ENCODE assay signal across 25 cellular contexts in the genomic region with DNA sequence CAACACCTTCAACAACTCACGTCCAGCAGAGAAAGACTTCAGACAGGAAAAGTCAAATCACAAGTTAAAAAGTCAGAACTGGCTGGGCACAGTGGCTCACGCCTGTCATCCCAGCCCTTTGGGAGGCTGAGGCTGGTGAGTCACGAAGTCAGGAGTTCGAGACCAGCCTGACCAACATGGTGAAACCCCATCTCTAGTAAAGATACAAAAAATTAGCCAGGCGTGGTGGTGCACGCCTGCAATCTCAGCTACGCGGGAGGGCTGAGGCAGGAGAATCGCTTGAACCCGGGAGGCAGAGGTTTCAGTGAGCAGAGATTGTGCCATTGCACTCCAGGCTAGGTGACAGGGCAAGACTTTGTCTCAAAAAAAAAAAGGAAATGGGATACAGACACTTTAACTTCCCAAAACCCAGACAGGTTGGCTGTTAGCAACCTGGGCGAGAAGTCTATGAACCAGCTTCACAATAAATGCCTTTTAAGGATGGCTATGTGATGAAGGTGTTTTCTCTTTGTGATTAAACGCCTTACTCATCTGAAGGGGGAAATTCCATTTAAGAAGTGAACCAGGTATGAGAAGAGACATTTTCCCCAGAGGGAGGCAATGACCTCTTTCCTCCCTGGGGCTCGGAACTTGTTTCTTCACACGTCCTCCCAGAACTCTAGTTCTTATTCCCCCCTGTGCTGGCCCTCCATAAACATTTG.
A peak's percentile ranks its signal among the peaks of the same experiment; 100 is the strongest.
DNase-seq lines count a peak whose midpoint lies in the region; ATAC-seq, FAIRE-seq and TF ChIP-seq lines count a peak whose summit lies in the region.
"Had no signal": no experiment of that assay in that cellular context is flagged by ENCODE, and none has a peak within 500 bp of the region (broad histone marks: within the 10 kb centered on the region; RNA-seq: fewer than 3 reads in every experiment).

No MANE protein-coding gene starts in this region.

- H3K4me3 ChIP-seq in HepG2 (replicated peaks in 1 of 3; ENCODE audit: insufficient read depth in 1 of 3, low read depth in 2 of 3, low read length in 3 of 3) = peak overlapping the region in 1 of 3 experiments; percentile 28; a peak in 1 of 6 replicates
- H3K4me3 ChIP-seq in right lobe of liver = no peak overlapping the region
- H3K4me3 ChIP-seq in OCI-LY1 (ENCODE audit: low read depth, low read length, poor library complexity, severe bottlenecking) = no peak overlapping the region
- H3K4me3 ChIP-seq: mucosa of descending colon, thoracic aorta had no signal

- H3K27ac ChIP-seq in HepG2 (ENCODE audit: extremely low read length, insufficient read depth, low read length) = peak overlapping the region; percentile 58
- peak overlapping the region in 1 of 3 donors; percentile 18 for H3K27ac ChIP-seq in right lobe of liver
- H3K27ac ChIP-seq in OCI-LY1 (ENCODE audit: low read depth, low read length, poor library complexity, severe bottlenecking) = peak overlapping the region; percentile 54

- H3K9ac ChIP-seq in HepG2 (ENCODE audit: insufficient read depth, low read depth, low read length) = no peak overlapping the region
- no peak overlapping the region for H3K9ac ChIP-seq in OCI-LY1 (ENCODE audit: low read length)
- H3K9ac ChIP-seq: SK-N-SH had no signal

- intact Hi-C loops in HepG2 (cut with micrococcal nuclease; ENCODE audit: unreplicated experiment) = no loop called here
- intact Hi-C loops in right lobe of liver (cut with DNase I) = no loop called here

- H3K36me3 ChIP-seq in HepG2 (replicated peaks in 1 of 2; ENCODE audit: control insufficient read depth in 1 of 2, insufficient read depth in 2 of 2, low read length in 2 of 2) (no peaks in the 10 kb centered on the region; a peak in 1 of 5 replicates), right lobe of liver (no peaks in the 10 kb centered on the region), OCI-LY1 (ENCODE audit: insufficient read depth, low read length) (no peaks in the 10 kb centered on the region)
- H3K36me3 ChIP-seq: thoracic aorta had no signal

- TF ChIP-seq EP300 in HepG2 (IDR thresholded peaks at IDR 0.05; ENCODE audit: low read depth in 2 of 2, low read length in 2 of 2) = no peak
- TF ChIP-seq EP300 in HepG2 (CRISPR knock-in tag; IDR thresholded peaks at IDR 0.05; ENCODE audit: borderline replicate concordance) = no peak

- H3K27ac Mint-ChIP-seq in stimulated activated naive CD8-positive, alpha-beta T cell treated with anti-CD3 and anti-CD28 coated beads, Interleukin-15, Interleukin-2, amounts not matched to agents 100 ng/mL and 50 ng/mL, for 24 hours = peak overlapping the region; percentile 42
- H3K27ac Mint-ChIP-seq: activated T-helper 1 cell treated with anti-CD3 and anti-CD28 coated beads, Interleukin-12 subunit alpha, Interleukin-12 subunit beta, Interleukin-2, Interleukin-4 antibody, amounts not matched to agents 30 ng/mL and 10 ng/mL and 1 ng/mL, durations not matched to agents 14 hours and 24 hours and 36 hours had no signal

- no peaks in the 10 kb centered on the region for H3K27me3 ChIP-seq in HepG2 (ENCODE audit: control insufficient read depth in 1 of 2, insufficient read depth in 2 of 2, low read length in 2 of 2)
- no peaks in the 10 kb centered on the region for H3K27me3 ChIP-seq in right lobe of liver
- no peaks in the 10 kb centered on the region; the same call in 1 of the 2 replicates for H3K27me3 ChIP-seq in OCI-LY1 (ENCODE audit: insufficient read depth, low read length)

- BruUV-seq in HepG2 (replicated peaks; lab: Mats Ljungman, UMichigan) = no TSS peak

- TF ChIP-seq CTCF in HepG2 (CRISPR knock-in tag; IDR thresholded peaks at IDR 0.05) (no peak), right lobe of liver (IDR thresholded peaks at IDR 0.05) (no peak), OCI-LY1 (IDR thresholded peaks at IDR 0.05; ENCODE audit: low read length) (no peak)

- TF ChIP-seq POLR2A in HepG2 (IDR thresholded peaks at IDR 0.05; ENCODE audit: insufficient read depth in 1 of 2, low read depth in 2 of 2, low read length in 2 of 2) (no peak), right lobe of liver (IDR thresholded peaks at IDR 0.05) (no peak)

- POLR2A ChIA-PET in HepG2 (lab: Yijun Ruan, JAX) = interaction anchor here (1.0 kb wide), 1 partner anchor 11 kb away, joined by 3 read pairs; no protein-coding TSS in a partner anchor

- in situ Hi-C loops in HepG2 (cut with HindIII; ENCODE audit: extremely low pct_ligation_motif_present, low pct_unique_long_range_greater_than_20kb) (no loop called here), G401 (cut with HindIII; ENCODE audit: low sequenced_read_pairs) (no loop called here)

- H3K4me1 ChIP-seq in HepG2 (ENCODE audit: insufficient read depth, low read length) (peaks cover 66% of the 10 kb centered on the region), right lobe of liver (peaks cover 0 to 19% (median 9%) of the 10 kb centered on the region in 4 donors), OCI-LY1 (ENCODE audit: insufficient read depth, low read length, severe bottlenecking) (peaks cover 30% of the 10 kb centered on the region)

- peaks cover 33% of the 10 kb centered on the region for H3K79me2 ChIP-seq in HepG2 (ENCODE audit: insufficient read depth, low read length)
- no peaks in the 10 kb centered on the region for H3K79me2 ChIP-seq in OCI-LY1 (ENCODE audit: insufficient read depth, low read length)

- H4K20me1 ChIP-seq in HepG2 (ENCODE audit: insufficient read depth, low read length) (peaks cover 9% of the 10 kb centered on the region; the same call in 1 of the 2 replicates), OCI-LY1 (ENCODE audit: insufficient read depth, low read length) (no peaks in the 10 kb centered on the region)

- H3K27me3 Mint-ChIP-seq in stimulated activated naive CD8-positive, alpha-beta T cell treated with anti-CD3 and anti-CD28 coated beads, Interleukin-15, Interleukin-2, amounts not matched to agents 100 ng/mL and 50 ng/mL, for 24 hours = no peaks in the 10 kb centered on the region

- 64% methylated on average over 14 of the region's 14 CpGs for WGBS in HepG2 (ENCODE audit: low lambda C conversion rate)
- WGBS in right lobe of liver (ENCODE audit: insufficient coverage, low coverage, low lambda C conversion rate, missing lambda C conversion rate) = 73% methylated on average over 14 of the region's 14 CpGs

- H3K4me2 ChIP-seq in HepG2 (ENCODE audit: low read depth, low read length) (peak overlapping the region; percentile 69), OCI-LY1 (ENCODE audit: low read length) (no peak overlapping the region)
- H3K4me2 ChIP-seq: SK-N-SH had no signal

- no peak for DNase-seq in HepG2 (ENCODE audit: low spot score)
- no peak for DNase-seq in right lobe of liver
- DNase-seq in kidney tubule cell (ENCODE audit: low spot score) = peak; percentile 63
- no peak for DNase-seq in left lobe of liver (ENCODE audit: low spot score)
- no peak for DNase-seq in OCI-M2 (lab: John Stamatoyannopoulos, UW; ENCODE audit: unreplicated experiment)
- no peak for DNase-seq in G401 (ENCODE audit: low spot score)
- DNase-seq: activated CD4-positive, alpha-beta T cell treated with anti-CD3 and anti-CD28 coated beads, Interleukin-2, amount 50 U/mL, for 4 hours; AML-193; anterior cingulate cortex; HCEC 1CT; Kasumi-1; left cardiac atrium; mucosa of descending colon; NCI-H1105 treated with DMSO at 0.1 percent for 48 hours; NCI-H2171 treated with DMSO at 0.1 percent for 48 hours; NCI-H774; nucleus accumbens; SK-N-SH; stimulated activated CD4-positive, alpha-beta T cell treated with anti-CD3 and anti-CD28 coated beads, Interleukin-2, amount 100 ng/mL, for 48 hours had no signal

- no peak for FAIRE-seq in HepG2 (lab: Jason Lieb, UNC)
- FAIRE-seq: colon, endothelial cell of umbilical vein had no signal

- no peaks in the 10 kb centered on the region for H3K9me3 Mint-ChIP-seq in stimulated activated naive CD8-positive, alpha-beta T cell treated with anti-CD3 and anti-CD28 coated beads, Interleukin-15, Interleukin-2, amounts not matched to agents 100 ng/mL and 50 ng/mL, for 24 hours
- H3K9me3 Mint-ChIP-seq: activated T-helper 1 cell treated with anti-CD3 and anti-CD28 coated beads, Interleukin-12 subunit alpha, Interleukin-12 subunit beta, Interleukin-2, Interleukin-4 antibody, amounts not matched to agents 30 ng/mL and 10 ng/mL and 1 ng/mL, durations not matched to agents 14 hours and 24 hours and 36 hours had no signal

- TF ChIP-seq RAD21 in HepG2 (CRISPR knock-in tag; IDR thresholded peaks at IDR 0.05) = no peak

- no peaks in the 10 kb centered on the region; the same call in 1 of the 2 replicates for H3F3A ChIP-seq in OCI-LY1 (ENCODE audit: insufficient read depth, low read length)

- H3K4me1 Mint-ChIP-seq in stimulated activated naive CD8-positive, alpha-beta T cell treated with anti-CD3 and anti-CD28 coated beads, Interleukin-15, Interleukin-2, amounts not matched to agents 100 ng/mL and 50 ng/mL, for 24 hours (ENCODE audit: low read depth) = peaks cover 42% of the 10 kb centered on the region

- no peaks in the 10 kb centered on the region for H3K9me2 ChIP-seq in OCI-LY1 (ENCODE audit: low read depth, low read length)
- H3K9me2 ChIP-seq: SK-N-SH had no signal

- ATAC-seq in HepG2 (peak; percentile 17; the same call in 1 of the 3 replicates), right lobe of liver (no peak), left lobe of liver (no peak)
- ATAC-seq: left cardiac atrium had no signal

- no peak overlapping the region for H3K4me3 Mint-ChIP-seq in stimulated activated naive CD8-positive, alpha-beta T cell treated with anti-CD3 and anti-CD28 coated beads, Interleukin-15, Interleukin-2, amounts not matched to agents 100 ng/mL and 50 ng/mL, for 24 hours
- H3K4me3 Mint-ChIP-seq: activated T-helper 1 cell treated with anti-CD3 and anti-CD28 coated beads, Interleukin-12 subunit alpha, Interleukin-12 subunit beta, Interleukin-2, Interleukin-4 antibody, amounts not matched to agents 30 ng/mL and 10 ng/mL and 1 ng/mL, durations not matched to agents 14 hours and 24 hours and 36 hours had no signal

- H2AFZ ChIP-seq in HepG2 (ENCODE audit: low read length) = no peak overlapping the region
- no peak overlapping the region for H2AFZ ChIP-seq in OCI-LY1 (ENCODE audit: low read length)

- CTCF ChIA-PET in HepG2 (lab: Yijun Ruan, JAX; ENCODE audit: low intra/inter-chr PET ratio, low total read pairs) = no interaction called here

- no peaks in the 10 kb centered on the region for H3K36me3 Mint-ChIP-seq in stimulated activated naive CD8-positive, alpha-beta T cell treated with anti-CD3 and anti-CD28 coated beads, Interleukin-15, Interleukin-2, amounts not matched to agents 100 ng/mL and 50 ng/mL, for 24 hours (ENCODE audit: low read depth)

- H3K9me3 ChIP-seq in HepG2 (ENCODE audit: low read length) = no peaks in the 10 kb centered on the region
- H3K9me3 ChIP-seq in right lobe of liver = no peaks in the 10 kb centered on the region
- no peaks in the 10 kb centered on the region for H3K9me3 ChIP-seq in OCI-LY1 (ENCODE audit: low read length)
- H3K9me3 ChIP-seq: mucosa of descending colon, SK-N-SH, thoracic aorta had no signal
